ENCODE assay signal across 1 cellular context in genomic region chr5:111512026-111512405, GRCh38.
TF ChIP-seq lines count a peak whose summit lies in the region.

No MANE protein-coding gene starts in this region.

TF ChIP-seq in IMR-90, 13 proteins besides CTCF, POLR2A, EP300 and RAD21 (continued from another document):
- TF ChIP-seq CHD1 (IDR thresholded peaks at IDR 0.05; ENCODE audit: low read depth, low read length) (no peak), ELK1 (IDR thresholded peaks at IDR 0.05; ENCODE audit: borderline replicate concordance, low read depth, low read length) (no peak), CEBPB (IDR thresholded peaks at IDR 0.05; ENCODE audit: low read depth, low read length) (no peak), USF2 (IDR thresholded peaks at IDR 0.05; ENCODE audit: low read depth, low read length) (no peak), MXI1 (IDR thresholded peaks at IDR 0.05; ENCODE audit: borderline replicate concordance, low read depth, low read length) (no peak), BHLHE40 (IDR thresholded peaks at IDR 0.05; ENCODE audit: low read depth, low read length) (no peak), SMC3 (IDR thresholded peaks at IDR 0.05; ENCODE audit: low read depth, low read length) (no peak), FOS (IDR thresholded peaks at IDR 0.05; ENCODE audit: low read depth, low read length) (no peak), NFE2L2 (IDR thresholded peaks at IDR 0.05; ENCODE audit: low read depth, low read length) (no peak)
